In the genomic region with DNA sequence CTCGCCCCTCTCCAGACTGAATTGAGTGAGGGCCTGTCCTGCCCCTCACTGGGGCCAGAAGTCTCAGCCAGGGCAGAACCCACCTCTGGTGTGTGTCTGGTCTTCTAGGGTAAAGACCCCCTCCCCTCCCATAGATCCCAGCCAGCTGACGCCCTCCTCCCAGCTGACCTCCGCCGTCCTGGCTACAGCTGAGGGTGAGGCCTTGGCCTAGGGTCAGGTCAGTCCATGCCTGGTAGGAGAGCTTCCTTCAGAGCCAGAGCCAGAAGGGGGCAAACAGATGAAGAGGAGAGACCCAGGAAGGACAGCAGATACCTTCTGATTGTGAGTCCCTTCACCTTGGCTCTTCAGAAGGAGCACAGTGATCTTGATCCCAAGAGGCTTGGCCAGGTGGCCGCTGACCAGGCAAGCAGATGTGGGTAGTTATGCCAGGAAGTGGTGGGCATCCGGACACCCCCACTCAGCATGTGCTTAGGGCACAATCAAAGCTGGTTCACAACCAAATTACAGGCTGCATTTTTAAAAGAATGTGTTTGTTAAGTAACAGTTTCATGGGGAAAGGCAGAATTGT, we compare ENCODE assay signal across 8 cellular contexts. TPM values are rescaled to one million over a fixed set of nuclear protein-coding genes. Genes with fewer than 3 reads are reported as not detected.
DNase-seq lines count a peak whose midpoint lies in the region; ATAC-seq and TF ChIP-seq lines count a peak whose summit lies in the region.

No MANE protein-coding gene starts in this region.

- H3K36me3 Mint-ChIP-seq in naive thymus-derived CD8-positive, alpha-beta T cell: peaks cover 0 to 77% (median 4%) of the 10 kb centered on the region in 3 donors

- DNase-seq in adrenal gland: no peak
- no peak for DNase-seq in naive thymus-derived CD8-positive, alpha-beta T cell
- no peak for DNase-seq in NCI-H82 treated with DMSO at 0.1 percent for 48 hours (lab: John Stamatoyannopoulos, UW; ENCODE audit: unreplicated experiment)
- no peak for DNase-seq in epidermal melanocyte (ENCODE audit: insufficient read length, low spot score)
- DNase-seq in KBM-7: no peak

- peak overlapping the region in 3 of 10 experiments; percentile 5 to 27 (median 16); a peak in 3 of 20 replicates for H3K4me3 ChIP-seq in BLaER1 treated with 17β-estradiol and CSF1 and Interleukin-3, amounts not matched to agents 10 nM and 100 nM
- no peak overlapping the region for H3K4me3 ChIP-seq in adrenal gland

- peaks cover 36 to 68% (median 53%) of the 10 kb centered on the region in 4 donors for H3K4me1 Mint-ChIP-seq in naive thymus-derived CD8-positive, alpha-beta T cell

- in situ Hi-C loops in KBM-7 (cut with MboI; ENCODE audit: low pct_unique_long_range_greater_than_20kb, low sequenced_read_pairs): no loop called here

- H3K36me3 ChIP-seq in BLaER1 treated with 17β-estradiol and CSF1 and Interleukin-3, amounts not matched to agents 10 nM and 100 nM: peaks cover 26 to 59% (median 39%) of the 10 kb centered on the region in 11 experiments
- H3K36me3 ChIP-seq in adrenal gland (replicated peaks in 1 of 2): peaks cover 0 to 21% of the 10 kb centered on the region in 2 donors

- intact Hi-C loops in adrenal gland (cut with DNase I): no loop called here

- peak overlapping the region; percentile 79 to 97 (median 90) for H3K27ac Mint-ChIP-seq in naive thymus-derived CD8-positive, alpha-beta T cell

- no peaks in the 10 kb centered on the region for H3K9me3 Mint-ChIP-seq in naive thymus-derived CD8-positive, alpha-beta T cell

- POLR2A ChIA-PET in naive thymus-derived CD8-positive, alpha-beta T cell (lab: Charles Lee): interaction anchor here (1.7 to 2.3 kb wide), 3 partner anchors 24 to 144 kb away, joined by 5 to 33 read pairs (median 10); partner anchors contain the start of genes CDKN2AIPNL and JADE2

- TF ChIP-seq POLR2A in adrenal gland (IDR thresholded peaks at IDR 0.05): no peak

- H3K4me1 ChIP-seq in BLaER1 treated with 17β-estradiol and CSF1 and Interleukin-3, amounts not matched to agents 10 nM and 100 nM: peaks cover 72 to 79% (median 77%) of the 10 kb centered on the region in 10 experiments
- peaks cover 49 to 57% of the 10 kb centered on the region in 2 donors for H3K4me1 ChIP-seq in adrenal gland (replicated peaks in 1 of 2)

- H3K27me3 Mint-ChIP-seq in naive thymus-derived CD8-positive, alpha-beta T cell: peaks cover 0 to 3% (median 0%) of the 10 kb centered on the region in 5 donors

- peaks cover 0 to 53% (median 1%) of the 10 kb centered on the region in 11 experiments; a peak in 5 of 22 replicates for H4K20me1 ChIP-seq in BLaER1 treated with 17β-estradiol and CSF1 and Interleukin-3, amounts not matched to agents 10 nM and 100 nM

- peak overlapping the region in 9 of 10 donors; percentile 28 to 64 (median 54) for H3K4me3 Mint-ChIP-seq in naive thymus-derived CD8-positive, alpha-beta T cell

- peak overlapping the region; percentile 72 to 97 (median 89) for H3K4me2 ChIP-seq in BLaER1 treated with 17β-estradiol and CSF1 and Interleukin-3, amounts not matched to agents 10 nM and 100 nM

- 40 to 65% (median 47%) methylated on average over 3 to 6 of the region's 6 CpGs for WGBS in adrenal gland, 4 donors

- no peaks in the 10 kb centered on the region; a peak in 1 of 22 replicates for H3K9me3 ChIP-seq in BLaER1 treated with 17β-estradiol and CSF1 and Interleukin-3, amounts not matched to agents 10 nM and 100 nM (replicated peaks in 1 of 11)
- no peaks in the 10 kb centered on the region for H3K9me3 ChIP-seq in adrenal gland (replicated peaks in 1 of 3)

- H3K9ac ChIP-seq in BLaER1 treated with 17β-estradiol and CSF1 and Interleukin-3, amounts not matched to agents 10 nM and 100 nM: peak overlapping the region; percentile 46 to 82 (median 73); a peak in 21 of 22 replicates

- peak overlapping the region; percentile 75 to 99 (median 84) for H3K27ac ChIP-seq in BLaER1 treated with 17β-estradiol and CSF1 and Interleukin-3, amounts not matched to agents 10 nM and 100 nM
- peak overlapping the region; percentile 87 to 96 (median 90) for H3K27ac ChIP-seq in adrenal gland

- H3K27me3 ChIP-seq in BLaER1 treated with 17β-estradiol and CSF1 and Interleukin-3, amounts not matched to agents 10 nM and 100 nM: no peaks in the 10 kb centered on the region
- no peaks in the 10 kb centered on the region for H3K27me3 ChIP-seq in adrenal gland

- no peak for TF ChIP-seq CTCF in adrenal gland (IDR thresholded peaks at IDR 0.05)

- peak; percentile 6 for ATAC-seq in HG02852 (IDR thresholded peaks at IDR 0.05; ENCODE audit: unreplicated experiment)
- peak in 1 of 2 donors; percentile 6 for ATAC-seq in naive thymus-derived CD8-positive, alpha-beta T cell
- ATAC-seq in HG03159 (IDR thresholded peaks at IDR 0.05; ENCODE audit: unreplicated experiment): no peak

RNA-seq across cellular contexts. Expression of gene JADE2, which starts 29.8 kb away (rescaled TPM):
- 100 to 1,000 TPM in 1 of 8 donors, 10 to 100 TPM in 7; 60.5 to 180 (median 83.2) TPM for total RNA-seq in adrenal gland
- polyA plus RNA-seq in adrenal gland: 10 to 100 TPM; 10.2 to 25.8 (median 25.7) TPM
- total RNA-seq in naive thymus-derived CD8-positive, alpha-beta T cell: 100 to 1,000 TPM; 262 TPM
- polyA plus RNA-seq in naive thymus-derived CD8-positive, alpha-beta T cell: 10 to 100 TPM; 24.3 to 38.9 (median 24.9) TPM
